20 cellular contexts compared by ENCODE assay signal in genomic region chr3:17935217-17935616, GRCh38.
DNase-seq lines count a peak whose midpoint lies in the region; ATAC-seq and TF ChIP-seq lines count a peak whose summit lies in the region.
"Had no signal": no experiment of that assay in that cellular context is flagged by ENCODE, and none has a peak within 500 bp of the region (broad histone marks: within the 10 kb centered on the region; RNA-seq: fewer than 3 reads in every experiment).

No MANE protein-coding gene starts in this region.

- ATAC-seq in HG02763 (IDR thresholded peaks at IDR 0.05; ENCODE audit: unreplicated experiment) = no peak
- ATAC-seq: GM12878, left cardiac atrium, PC-3 had no signal

- H3K27ac Mint-ChIP-seq in HFFc6 = no peak overlapping the region
- H3K27ac Mint-ChIP-seq: H9, neural progenitor cell had no signal

- peaks cover 6% of the 10 kb centered on the region for H3K9me3 Mint-ChIP-seq in HFFc6

- H3K4me3 ChIP-seq in choroid plexus epithelial cell (ENCODE audit: low read depth, low read length) = no peak overlapping the region
- H3K4me3 ChIP-seq: GM12878, neural progenitor cell, SJSA1, spleen had no signal

- H3K36me3 Mint-ChIP-seq in HFFc6 (ENCODE audit: low read depth) = peaks cover 7% of the 10 kb centered on the region; the same call in 1 of the 2 replicates
- H3K36me3 Mint-ChIP-seq: neural progenitor cell had no signal

- H3K27me3 Mint-ChIP-seq in HFFc6 (ENCODE audit: insufficient read depth) = no peaks in the 10 kb centered on the region

- no peak for TF ChIP-seq CTCF in HFFc6 (IDR thresholded peaks at IDR 0.05)
- no peak for TF ChIP-seq CTCF in choroid plexus epithelial cell (conservative IDR thresholded peaks at IDR 0.05; ENCODE audit: low read depth, low read length)

- H3K4me3 Mint-ChIP-seq in HFFc6 = 0 out of 2 replicates have a peak overlapping the region, but pooled peaks have one; percentile 1
- H3K4me3 Mint-ChIP-seq: H9, neural progenitor cell had no signal

- DNase-seq in COR-L47 (lab: John Stamatoyannopoulos, UW) = peak; percentile 62
- peak; percentile 28 for DNase-seq in HFFc6
- peak; percentile 68 to 77 for DNase-seq in NCI-H524 (lab: John Stamatoyannopoulos, UW)
- DNase-seq in choroid plexus epithelial cell (ENCODE audit: low read depth) = peak; percentile 4
- DNase-seq in epidermal melanocyte (ENCODE audit: insufficient read length, low spot score) = no peak
- no peak for DNase-seq in COLO829 (ENCODE audit: low spot score)
- no peak for DNase-seq in OCI-M2 (lab: John Stamatoyannopoulos, UW; ENCODE audit: unreplicated experiment)
- DNase-seq: activated CD4-positive, alpha-beta T cell treated with anti-CD3 and anti-CD28 coated beads for 48 hours; activated CD8-positive, alpha-beta memory T cell treated with anti-CD3 and anti-CD28 coated beads, Interleukin-2, amount 50 U/mL, for 48 hours; activated naive CD4-positive, alpha-beta T cell; aorta; GF-D8; H9; left cardiac atrium; PC-3; spleen had no signal

- peaks cover 31% of the 10 kb centered on the region for H3K4me1 Mint-ChIP-seq in HFFc6 (ENCODE audit: low read depth)

Comparison
In these comparisons a context has a peak if more than half of its experiments do, and no peak if none do; other contexts are left out.
1. DNase-seq: peak in COR-L47 (single experiment), HFFc6 (single experiment), NCI-H524 (2 of 2) and choroid plexus epithelial cell (single experiment); none in epidermal melanocyte (single experiment), COLO829 (single experiment) and OCI-M2 (single experiment).